Comparison of ENCODE assay signal across 8 cellular contexts in genomic region chr18:20971886-20972267, GRCh38.
DNase-seq lines count a peak whose midpoint lies in the region; TF ChIP-seq lines count a peak whose summit lies in the region.

No MANE protein-coding gene starts in this region.

- no peaks in the 10 kb centered on the region for H3K9me3 ChIP-seq in Caco-2
- H3K9me3 ChIP-seq in OCI-LY7 (ENCODE audit: low read length) = no peaks in the 10 kb centered on the region
- H3K9me3 ChIP-seq in esophagus muscularis mucosa = no peaks in the 10 kb centered on the region
- H3K9me3 ChIP-seq in spleen = no peaks in the 10 kb centered on the region
- no peaks in the 10 kb centered on the region for H3K9me3 ChIP-seq in right atrium auricular region

- H3K4me1 Mint-ChIP-seq in Caco-2 (ENCODE audit: low read depth, unreplicated experiment) = peaks cover 6% of the 10 kb centered on the region

- no peak overlapping the region for H3K27ac Mint-ChIP-seq in Caco-2 (ENCODE audit: unreplicated experiment)

- peak in 1 of 2 experiments; percentile 55 for DNase-seq in Caco-2
- peak; percentile 9 for DNase-seq in H4 (ENCODE audit: low spot score)
- DNase-seq in OCI-LY7 (ENCODE audit: low spot score) = peak; percentile 37
- no peak for DNase-seq in esophagus muscularis mucosa (ENCODE audit: extremely low spot score)
- DNase-seq in spleen = no peak
- no peak for DNase-seq in activated CD4-positive, alpha-beta T cell treated with anti-CD3 and anti-CD28 coated beads, Interleukin-2, amount 50 U/mL, for 1 hour
- DNase-seq in effector CD4-positive, alpha-beta T cell = no peak
- DNase-seq in right atrium auricular region (ENCODE audit: low spot score) = no peak

- H3K36me3 ChIP-seq in Caco-2 (ENCODE audit: control insufficient read depth, insufficient read depth, low read length) (no peaks in the 10 kb centered on the region), OCI-LY7 (ENCODE audit: insufficient read depth, low read length) (peaks cover 65% of the 10 kb centered on the region), esophagus muscularis mucosa (peaks cover 16 to 90% (median 54%) of the 10 kb centered on the region in 4 donors), spleen (peaks cover 2 to 100% (median 63%) of the 10 kb centered on the region in 6 donors), right atrium auricular region (peaks cover 50% of the 10 kb centered on the region)

- no peaks in the 10 kb centered on the region for H4K20me1 ChIP-seq in OCI-LY7 (ENCODE audit: insufficient read depth, low read length)

- peak; percentile 45 to 52 for TF ChIP-seq CTCF in Caco-2 (IDR thresholded peaks at IDR 0.05; ENCODE audit: insufficient read depth in 1 of 2, low read depth in 1 of 2, low read length in 1 of 2, severe bottlenecking in 1 of 2, unreplicated experiment in 1 of 2)
- peak; percentile 75 for TF ChIP-seq CTCF in OCI-LY7 (conservative IDR thresholded peaks at IDR 0.05; ENCODE audit: low read length)
- TF ChIP-seq CTCF in esophagus muscularis mucosa (IDR thresholded peaks at IDR 0.05) = peak; percentile 17 to 50 (median 22)
- peak in 10 of 11 experiments; percentile 5 to 57 (median 43) for TF ChIP-seq CTCF in spleen (IDR thresholded peaks at IDR 0.05 in 8 of 11, conservative IDR thresholded peaks at IDR 0.05 in 3 of 11)
- peak in 1 of 2 donors; percentile 49 for TF ChIP-seq CTCF in right atrium auricular region (IDR thresholded peaks at IDR 0.05)

- TF ChIP-seq EP300 in esophagus muscularis mucosa (IDR thresholded peaks at IDR 0.05) = no peak

- H3K27ac ChIP-seq in OCI-LY7 (ENCODE audit: low read depth, low read length, poor library complexity, severe bottlenecking) = no peak overlapping the region
- no peak overlapping the region for H3K27ac ChIP-seq in esophagus muscularis mucosa (replicated peaks in 1 of 4)
- peak overlapping the region in 1 of 8 donors; percentile 5 for H3K27ac ChIP-seq in spleen
- no peak overlapping the region for H3K27ac ChIP-seq in right atrium auricular region

- H3K27me3 ChIP-seq in Caco-2 (replicated peaks; ENCODE audit: control insufficient read depth, insufficient read depth, low read length) = no peaks in the 10 kb centered on the region
- H3K27me3 ChIP-seq in esophagus muscularis mucosa = no peaks in the 10 kb centered on the region
- H3K27me3 ChIP-seq in spleen (replicated peaks in 1 of 7) = no peaks in the 10 kb centered on the region
- H3K27me3 ChIP-seq in right atrium auricular region = no peaks in the 10 kb centered on the region

- BruUV-seq in Caco-2 (replicated peaks; lab: Mats Ljungman, UMichigan) = no TSS peak
- BruUV-seq in OCI-LY7 (replicated peaks; lab: Mats Ljungman, UMichigan) = no TSS peak

- no peak overlapping the region for H3K4me3 Mint-ChIP-seq in Caco-2 (ENCODE audit: unreplicated experiment)

- CTCF ChIA-PET in Caco-2 (lab: Charles Lee) = no interaction called here
- CTCF ChIA-PET in OCI-LY7 (lab: Charles Lee; ENCODE audit: unreplicated experiment) = no interaction called here

- H3K36me3 Mint-ChIP-seq in Caco-2 (ENCODE audit: insufficient read depth, unreplicated experiment) = peaks cover 23% of the 10 kb centered on the region

- no peaks in the 10 kb centered on the region for H3K27me3 Mint-ChIP-seq in Caco-2 (ENCODE audit: insufficient read depth, unreplicated experiment)

- no peak overlapping the region for H2AFZ ChIP-seq in OCI-LY7 (ENCODE audit: low read length)

- H3K9me2 ChIP-seq in OCI-LY7 (ENCODE audit: insufficient read depth, low read length) = no peaks in the 10 kb centered on the region

- POLR2A ChIA-PET in Caco-2 (lab: Charles Lee) = no interaction called here
- POLR2A ChIA-PET in OCI-LY7 (lab: Charles Lee) = interaction anchor here (0.7 kb wide), 1 partner anchor 582 kb away, joined by 3 read pairs; no protein-coding TSS in a partner anchor

- intact Hi-C loops in Caco-2 (cut with micrococcal nuclease; ENCODE audit: unreplicated experiment) (loop anchor here (1.0 to 10.0 kb wide), 6 partner anchors 40 to 220 kb away; partner anchors contain the start of gene ROCK1), OCI-LY7 (cut with micrococcal nuclease; ENCODE audit: unreplicated experiment) (loop anchor here (5.0 to 10.0 kb wide), 3 partner anchors 40 to 205 kb away; partner anchors contain the start of gene ROCK1), esophagus muscularis mucosa (cut with DNase I) (loop anchor here (10.0 kb wide), 1 partner anchor 203 kb away; no protein-coding TSS in a partner anchor), spleen (cut with DNase I; ENCODE audit: low total_unique reads) (loop anchor here (10.0 kb wide), 1 partner anchor 133 kb away; no protein-coding TSS in a partner anchor)

- H3K79me2 ChIP-seq in OCI-LY7 (ENCODE audit: insufficient read depth, low read depth, low read length) = no peaks in the 10 kb centered on the region

- H3K4me3 ChIP-seq in Caco-2 (ENCODE audit: low read depth, low read length) (no peak overlapping the region), OCI-LY7 (ENCODE audit: low read depth, low read length, poor library complexity, severe bottlenecking) (no peak overlapping the region), esophagus muscularis mucosa (no peak overlapping the region), spleen (no peak overlapping the region), right atrium auricular region (no peak overlapping the region)

- no peaks in the 10 kb centered on the region for H3K4me1 ChIP-seq in Caco-2
- H3K4me1 ChIP-seq in OCI-LY7 (ENCODE audit: insufficient read depth, low read length, poor library complexity, severe bottlenecking) = no peaks in the 10 kb centered on the region
- H3K4me1 ChIP-seq in esophagus muscularis mucosa = no peaks in the 10 kb centered on the region
- peaks cover 0 to 10% (median 0%) of the 10 kb centered on the region in 6 donors for H3K4me1 ChIP-seq in spleen
- no peaks in the 10 kb centered on the region for H3K4me1 ChIP-seq in right atrium auricular region

- no peak overlapping the region for H3K4me2 ChIP-seq in OCI-LY7 (ENCODE audit: low read length)

- H3K9me3 Mint-ChIP-seq in Caco-2 (ENCODE audit: unreplicated experiment) = no peaks in the 10 kb centered on the region

- TF ChIP-seq POLR2A in esophagus muscularis mucosa (IDR thresholded peaks at IDR 0.05; ENCODE audit: low read depth) = no peak
- no peak for TF ChIP-seq POLR2A in spleen (IDR thresholded peaks at IDR 0.05)

Comparison
In these comparisons a context has a peak if more than half of its experiments do, and no peak if none do; other contexts are left out.
1. DNase-seq: peak in H4 (single experiment) and OCI-LY7 (single experiment); none in esophagus muscularis mucosa (single experiment), spleen (single experiment), activated CD4-positive, alpha-beta T cell treated with anti-CD3 and anti-CD28 coated beads, Interleukin-2, amount 50 U/mL, for 1 hour (single experiment), effector CD4-positive, alpha-beta T cell (single experiment) and right atrium auricular region (single experiment).